ENCODE assay signal across 8 cellular contexts in genomic region chr1:154973344-154974085, GRCh38. TPM values are rescaled to one million over a fixed set of nuclear protein-coding genes. Genes with fewer than 3 reads are reported as not detected.
DNase-seq lines count a peak whose midpoint lies in the region; ATAC-seq and TF ChIP-seq lines count a peak whose summit lies in the region.

No MANE protein-coding gene starts in this region.

- peak; percentile 91 for DNase-seq in BJ (ENCODE audit: low read depth)
- peak; percentile 85 for DNase-seq in NCI-H1436 (lab: John Stamatoyannopoulos, UW)
- DNase-seq in adipocyte (ENCODE audit: low read depth), result peak; percentile 98
- peak; percentile 97 for DNase-seq in cardiac septum (ENCODE audit: low spot score)
- peak; percentile 97 to 98 for DNase-seq in thyroid gland

- H3K27me3 ChIP-seq in BJ (ENCODE audit: control insufficient read depth, insufficient read depth, low read length) (no peaks in the 10 kb centered on the region), SU-DHL-6 (ENCODE audit: low read length) (no peaks in the 10 kb centered on the region), adipocyte (replicated peaks; ENCODE audit: control insufficient read depth, insufficient read depth, low read length) (no peaks in the 10 kb centered on the region), parathyroid adenoma (ENCODE audit: control insufficient read depth, insufficient read depth, low read length) (no peaks in the 10 kb centered on the region), thyroid gland (no peaks in the 10 kb centered on the region)

- peaks cover 17% of the 10 kb centered on the region for H3F3A ChIP-seq in SU-DHL-6 (ENCODE audit: insufficient read depth)

- peak overlapping the region; percentile 69 for H3K9ac ChIP-seq in SU-DHL-6 (ENCODE audit: low read length)
- H3K9ac ChIP-seq in adipocyte (ENCODE audit: low read length), result peak overlapping the region; percentile 97
- peak overlapping the region; percentile 77 for H3K9ac ChIP-seq in parathyroid adenoma

- peak; percentile 21 for ATAC-seq in GM21786 (IDR thresholded peaks at IDR 0.05; ENCODE audit: unreplicated experiment)

- H3K4me1 ChIP-seq in adipocyte (ENCODE audit: control insufficient read depth, insufficient read depth, low read length), result peaks cover 49% of the 10 kb centered on the region
- H3K4me1 ChIP-seq in parathyroid adenoma, result peaks cover 7% of the 10 kb centered on the region
- peaks cover 37 to 58% of the 10 kb centered on the region in 2 donors for H3K4me1 ChIP-seq in thyroid gland

- H3K9me3 ChIP-seq in SU-DHL-6 (ENCODE audit: insufficient read depth, low read length), result no peaks in the 10 kb centered on the region
- H3K9me3 ChIP-seq in adipocyte (ENCODE audit: control insufficient read depth, low read length), result no peaks in the 10 kb centered on the region
- no peaks in the 10 kb centered on the region for H3K9me3 ChIP-seq in parathyroid adenoma (ENCODE audit: control insufficient read depth, low read length)
- no peaks in the 10 kb centered on the region for H3K9me3 ChIP-seq in thyroid gland

- intact Hi-C loops in cardiac septum (cut with DNase I) (loop anchor here (2.0 kb wide), 3 partner anchors 27 to 43 kb away; partner anchors contain the start of gene PMVK), thyroid gland (cut with DNase I) (loop anchor here (5.0 kb wide), 1 partner anchor 79 kb away; the partner anchor contains the start of gene ADAM15)

- H3K4me2 ChIP-seq in SU-DHL-6 (ENCODE audit: low read depth, low read length, poor library complexity, severe bottlenecking) (peak overlapping the region; percentile 87), parathyroid adenoma (ENCODE audit: low read length) (peak overlapping the region; percentile 91)

- CTCF ChIA-PET in BJ (lab: Yijun Ruan, JAX), result interaction anchor here (0.6 to 3.1 kb wide), 10 partner anchors 10 to 1420 kb away, joined by 3 to 17 read pairs (median 4); partner anchors contain the start of genes ADAM15 and FLAD1

- H2AFZ ChIP-seq in SU-DHL-6 (ENCODE audit: low read depth, low read length, severe bottlenecking) (peak overlapping the region; percentile 49), parathyroid adenoma (peak overlapping the region; percentile 61)

- no peaks in the 10 kb centered on the region for H3K9me2 ChIP-seq in SU-DHL-6 (replicated peaks; ENCODE audit: insufficient read depth, low read length)

- TF ChIP-seq POLR2A in thyroid gland (IDR thresholded peaks at IDR 0.05), result peak in 1 of 2 donors; percentile 44

- H3K79me2 ChIP-seq in SU-DHL-6 (ENCODE audit: insufficient read depth, low read length) (peaks cover 64% of the 10 kb centered on the region), parathyroid adenoma (peaks cover 2% of the 10 kb centered on the region)

- H3K36me3 ChIP-seq in BJ (ENCODE audit: control insufficient read depth, insufficient read depth, low read length) (peaks cover under 1% of the 10 kb centered on the region; the same call in 1 of the 2 replicates), SU-DHL-6 (ENCODE audit: low read length) (peaks cover 4% of the 10 kb centered on the region), adipocyte (ENCODE audit: control insufficient read depth, insufficient read depth, low read length, severe bottlenecking) (peaks cover 5% of the 10 kb centered on the region), parathyroid adenoma (ENCODE audit: control insufficient read depth, insufficient read depth, low read length) (no peaks in the 10 kb centered on the region), thyroid gland (no peaks in the 10 kb centered on the region)

- H4K20me1 ChIP-seq in SU-DHL-6 (ENCODE audit: low read depth, low read length), result no peaks in the 10 kb centered on the region

- H3K4me3 ChIP-seq in BJ (ENCODE audit: low read depth, low read length) (peak overlapping the region; percentile 70), SU-DHL-6 (ENCODE audit: insufficient read depth, low read length, poor library complexity, severe bottlenecking) (peak overlapping the region; percentile 74), adipocyte (ENCODE audit: low read length) (peak overlapping the region; percentile 90), parathyroid adenoma (ENCODE audit: low read depth, low read length) (peak overlapping the region; percentile 94), thyroid gland (replicated peaks in 1 of 3) (peak overlapping the region; percentile 2 to 73 (median 51))

- WGBS in thyroid gland, 2 donors, result 2 to 5% methylated on average over 35 of the region's 35 CpGs

- TF ChIP-seq CTCF in BJ (IDR thresholded peaks at IDR 0.05; ENCODE audit: insufficient read depth, low read depth, low read length) (0 out of 2 replicates have a peak, but pooled peaks have one; percentile 11), SU-DHL-6 (IDR thresholded peaks at IDR 0.05; ENCODE audit: insufficient read depth, low read length, poor library complexity, severe bottlenecking) (no peak), parathyroid adenoma (IDR thresholded peaks at IDR 0.05) (no peak), thyroid gland (IDR thresholded peaks at IDR 0.05) (peak in 4 of 6 experiments; percentile 10 to 32 (median 24))

- H3K27ac ChIP-seq in SU-DHL-6 (ENCODE audit: low read depth, low read length) (peak overlapping the region; percentile 88), parathyroid adenoma (peak overlapping the region; percentile 98), thyroid gland (peak overlapping the region; percentile 95 to 99 (median 98))

- POLR2A ChIA-PET in BJ (lab: Charles Lee), result interaction anchor here (0.6 kb wide), 2 partner anchors 12 to 37 kb away, joined by 4 to 13 read pairs; no protein-coding TSS in a partner anchor

RNA-seq across cellular contexts. Expression of gene CKS1B, which starts 1.0 kb away (rescaled TPM):
- 111 and 160 TPM in 2 replicates for polyA plus RNA-seq in BJ (2011; rRNA removed)
- 32.3 and 34.2 TPM in 2 replicates for polyA minus RNA-seq in BJ (2011; rRNA and poly(A)+ RNA removed)
- 16.0 TPM for total RNA-seq in cardiac septum
- total RNA-seq in thyroid gland, result 10 to 100 TPM; 14.3 to 29.5 (median 22.6) TPM

RNA-seq across cellular contexts. Expression of gene SHC1, which starts 3.0 kb away (rescaled TPM):
- polyA plus RNA-seq in BJ (2011; rRNA removed), result 455 and 653 TPM in 2 replicates
- 247 and 437 TPM in 2 replicates for polyA minus RNA-seq in BJ (2011; rRNA and poly(A)+ RNA removed)
- total RNA-seq in cardiac septum (70.5 TPM), thyroid gland (100 to 1,000 TPM; 108 to 168 (median 123) TPM)

RNA-seq across cellular contexts. Expression of gene FLAD1, which starts 9.6 kb away (rescaled TPM):
- polyA plus RNA-seq in BJ (2011; rRNA removed), result 26.5 and 40.5 TPM in 2 replicates
- 26.9 and 52.6 TPM in 2 replicates for polyA minus RNA-seq in BJ (2011; rRNA and poly(A)+ RNA removed)
- total RNA-seq in cardiac septum, result 22.2 TPM
- total RNA-seq in thyroid gland, result 10 to 100 TPM; 24.1 to 39.3 (median 31.1) TPM

RNA-seq across cellular contexts. Expression of gene PYGO2, which starts 11.9 kb away (rescaled TPM):
- polyA plus RNA-seq in BJ (2011; rRNA removed), result 18.0 and 21.0 TPM in 2 replicates
- 8.4 and 12.3 TPM in 2 replicates for polyA minus RNA-seq in BJ (2011; rRNA and poly(A)+ RNA removed)
- total RNA-seq in cardiac septum (16.9 TPM), thyroid gland (10 to 100 TPM; 28.6 to 48.3 (median 42.9) TPM)

RNA-seq across cellular contexts. Expression of gene PBXIP1, which starts 17.6 kb away (rescaled TPM):
- 65.6 and 83.1 TPM in 2 replicates for polyA plus RNA-seq in BJ (2011; rRNA removed)
- polyA minus RNA-seq in BJ (2011; rRNA and poly(A)+ RNA removed), result 15.1 and 25.8 TPM in 2 replicates
- total RNA-seq in cardiac septum (49.1 TPM), thyroid gland (100 to 1,000 TPM; 139 to 205 (median 181) TPM)

Comparison
In these comparisons a context has a peak if more than half of its experiments do, and no peak if none do; other contexts are left out.
1. Peak in every context shown above with its lines: DNase-seq, ATAC-seq, H3K4me3 ChIP-seq and H3K27ac ChIP-seq.
2. CTCF ChIP-seq: peak in BJ (single experiment) and thyroid gland (4 of 6); none in SU-DHL-6 (single experiment) and parathyroid adenoma (single experiment).